In genomic region chr2:202064206-202064880, GRCh38 we compare ENCODE assay signal across 10 cellular contexts. TPM values are rescaled to one million over a fixed set of nuclear protein-coding genes. Genes with fewer than 3 reads are reported as not detected.
DNase-seq lines count a peak whose midpoint lies in the region; ATAC-seq and TF ChIP-seq lines count a peak whose summit lies in the region.
"Had no signal": no experiment of that assay in that cellular context is flagged by ENCODE, and none has a peak within 500 bp of the region (broad histone marks: within the 10 kb centered on the region; RNA-seq: fewer than 3 reads in every experiment).

No MANE protein-coding gene starts in this region.

- TF ChIP-seq POLR2A in suprapubic skin (IDR thresholded peaks at IDR 0.05), result no peak
- no peak for TF ChIP-seq POLR2A in gastrocnemius medialis (IDR thresholded peaks at IDR 0.05)

- TF ChIP-seq CTCF in suprapubic skin (IDR thresholded peaks at IDR 0.05) (no peak), GM13976 (IDR thresholded peaks at IDR 0.05; ENCODE audit: borderline replicate concordance, control extremely low read depth, extremely low read depth, insufficient read depth, missing control alignments) (no peak), gastrocnemius medialis (IDR thresholded peaks at IDR 0.05 in 4 of 5, conservative IDR thresholded peaks at IDR 0.05 in 1 of 5) (no peak)

- peak; percentile 25 for DNase-seq in activated CD4-positive, alpha-beta T cell treated with anti-CD3 and anti-CD28 coated beads for 48 hours
- no peak for DNase-seq in activated CD4-positive, alpha-beta T cell treated with anti-CD3 and anti-CD28 coated beads for 4 hours
- peak; percentile 97 for DNase-seq in amniotic epithelial cell (ENCODE audit: low read depth)
- no peak for DNase-seq in suprapubic skin (ENCODE audit: low spot score in 2 of 2)
- no peak for DNase-seq in GM13976 (ENCODE audit: low spot score)
- no peak for DNase-seq in gastrocnemius medialis
- DNase-seq: CD4-positive, CD25-positive, alpha-beta regulatory T cell; central memory CD4-positive, alpha-beta T cell had no signal

- 12% methylated on average over 3 of the region's 3 CpGs for WGBS in suprapubic skin

- no peaks in the 10 kb centered on the region for H3K36me3 ChIP-seq in iPS-18a (ENCODE audit: control insufficient read depth, low read depth, low read length)
- no peaks in the 10 kb centered on the region for H3K36me3 ChIP-seq in suprapubic skin
- no peaks in the 10 kb centered on the region for H3K36me3 ChIP-seq in gastrocnemius medialis

- H3K9me3 ChIP-seq in iPS-18a (ENCODE audit: control insufficient read depth, low read depth, low read length) (no peaks in the 10 kb centered on the region), suprapubic skin (no peaks in the 10 kb centered on the region), gastrocnemius medialis (no peaks in the 10 kb centered on the region)

- no peaks in the 10 kb centered on the region for H3K27me3 ChIP-seq in iPS-18a (ENCODE audit: control insufficient read depth, insufficient read depth, low read length)
- H3K27me3 ChIP-seq in suprapubic skin, result no peaks in the 10 kb centered on the region
- no peaks in the 10 kb centered on the region for H3K27me3 ChIP-seq in gastrocnemius medialis

- H3K4me3 ChIP-seq in iPS-18a (ENCODE audit: low read length) (peak overlapping the region; percentile 23), suprapubic skin (no peak overlapping the region), gastrocnemius medialis (no peak overlapping the region)

- H3K27ac ChIP-seq in iPS-18a (ENCODE audit: low read length), result peak overlapping the region; percentile 65
- peak overlapping the region; percentile 31 for H3K27ac ChIP-seq in suprapubic skin
- H3K27ac ChIP-seq in gastrocnemius medialis, result no peak overlapping the region

- in situ Hi-C loops in GM13976 (cut with MboI; ENCODE audit: low sequenced_read_pairs, unreplicated experiment), result no loop called here
- in situ Hi-C loops in gastrocnemius medialis (cut with MboI; ENCODE audit: low sequenced_read_pairs in 4 of 4), result no loop called here

- peaks cover 20% of the 10 kb centered on the region for H3K4me1 ChIP-seq in iPS-18a (ENCODE audit: control insufficient read depth, low read depth, low read length)
- peaks cover 5% of the 10 kb centered on the region for H3K4me1 ChIP-seq in suprapubic skin
- peaks cover 17 to 18% of the 10 kb centered on the region in 2 donors for H3K4me1 ChIP-seq in gastrocnemius medialis

- peak overlapping the region; percentile 44 for H3K9ac ChIP-seq in iPS-18a (ENCODE audit: low read length)

- no peak for ATAC-seq in HG02885 (IDR thresholded peaks at IDR 0.05; ENCODE audit: poor library complexity, unreplicated experiment)
- no peak for ATAC-seq in gastrocnemius medialis

- TF ChIP-seq EP300 in suprapubic skin (IDR thresholded peaks at IDR 0.05), result no peak

- intact Hi-C loops in gastrocnemius medialis (cut with DNase I; ENCODE audit: low total_unique reads), result no loop called here

RNA-seq across cellular contexts. Expression of gene KIAA2012, which starts 8.7 kb away (rescaled TPM):
- under 1 TPM in 1 of 4 donors, not detected in 3; 0.16 TPM for total RNA-seq in suprapubic skin
- not detected for total RNA-seq in gastrocnemius medialis
- total RNA-seq: CD4-positive, CD25-positive, alpha-beta regulatory T cell had no signal

RNA-seq across cellular contexts. Expression of gene FZD7, which starts 30.7 kb away (rescaled TPM):
- 10 to 100 TPM; 13.5 to 31.3 (median 23.6) TPM for total RNA-seq in suprapubic skin
- total RNA-seq in gastrocnemius medialis, result 1 to 10 TPM; 4.4 to 9.4 (median 6.4) TPM

Comparison
In these comparisons a context has a peak if more than half of its experiments do, and no peak if none do; other contexts are left out.
1. DNase-seq: peak in activated CD4-positive, alpha-beta T cell treated with anti-CD3 and anti-CD28 coated beads for 48 hours (single experiment) and amniotic epithelial cell (single experiment); none in activated CD4-positive, alpha-beta T cell treated with anti-CD3 and anti-CD28 coated beads for 4 hours (0 of 2), suprapubic skin (0 of 2), GM13976 (single experiment) and gastrocnemius medialis (0 of 2).
2. H3K27ac ChIP-seq: peak in iPS-18a (single experiment) and suprapubic skin (single experiment); none in gastrocnemius medialis (0 of 4).